8 cellular contexts compared by ENCODE assay signal in genomic region chr11:111925953-111926352, GRCh38. TPM values are rescaled to one million over a fixed set of nuclear protein-coding genes. Genes with fewer than 3 reads are reported as not detected.
DNase-seq lines count a peak whose midpoint lies in the region; ATAC-seq, FAIRE-seq and TF ChIP-seq lines count a peak whose summit lies in the region.

No MANE protein-coding gene starts in this region.

- H3K9me3 Mint-ChIP-seq in activated CD8-positive, alpha-beta T cell treated with anti-CD3 and anti-CD28 coated beads, Interleukin-2, amount 10 ng/mL, durations not matched to agents 7 days and 5 days (ENCODE audit: insufficient read depth): no peaks in the 10 kb centered on the region
- no peaks in the 10 kb centered on the region for H3K9me3 Mint-ChIP-seq in stimulated activated memory B cell treated with anti-CD40 and anti-IgM and Interleukin-4, amounts not matched to agents 10 μg/mL and 1 μg/mL and 100 μg/mL, for 72 hours

- no peaks in the 10 kb centered on the region for H3K9me3 ChIP-seq in HUES64 (ENCODE audit: insufficient read depth, low read depth, low read length)
- H3K9me3 ChIP-seq in kidney (ENCODE audit: control insufficient read depth in 1 of 2, low read length in 2 of 2): no peaks in the 10 kb centered on the region

- DNase-seq in activated CD8-positive, alpha-beta T cell treated with anti-CD3 and anti-CD28 coated beads, Interleukin-2, amount 10 ng/mL, durations not matched to agents 7 days and 5 days: no peak
- DNase-seq in kidney (no peak), DMS 273 treated with DMSO at 0.1 percent for 48 hours (lab: John Stamatoyannopoulos, UW) (no peak), NCI-H1436 treated with DMSO at 0.1 percent for 48 hours (lab: John Stamatoyannopoulos, UW) (no peak)

- peaks cover 16% of the 10 kb centered on the region for H3K4me1 Mint-ChIP-seq in activated CD8-positive, alpha-beta T cell treated with anti-CD3 and anti-CD28 coated beads, Interleukin-2, amount 10 ng/mL, durations not matched to agents 7 days and 5 days (ENCODE audit: low read depth)
- peaks cover 17% of the 10 kb centered on the region for H3K4me1 Mint-ChIP-seq in stimulated activated memory B cell treated with anti-CD40 and anti-IgM and Interleukin-4, amounts not matched to agents 10 μg/mL and 1 μg/mL and 100 μg/mL, for 72 hours

- H3K27ac ChIP-seq in HUES64 (ENCODE audit: low read depth, low read length): 0 out of 2 replicates have a peak overlapping the region, but pooled peaks have one; percentile 77
- peak overlapping the region; percentile 88 to 95 for H3K27ac ChIP-seq in kidney (ENCODE audit: low read depth in 2 of 2, low read length in 2 of 2)

- intact Hi-C loops in kidney (cut with DNase I): no loop called here

- 94% methylated on average over 16 of the region's 16 CpGs for WGBS in HUES64

- no peak for ATAC-seq in activated CD8-positive, alpha-beta T cell treated with anti-CD3 and anti-CD28 coated beads, Interleukin-2, amount 10 ng/mL, durations not matched to agents 7 days and 5 days
- ATAC-seq in stimulated activated memory B cell treated with anti-CD40 and anti-IgM and Interleukin-4, amounts not matched to agents 10 μg/mL and 1 μg/mL and 100 μg/mL, for 72 hours: no peak
- no peak for ATAC-seq in HG03159 (IDR thresholded peaks at IDR 0.05; ENCODE audit: unreplicated experiment)
- ATAC-seq in HG02571 (IDR thresholded peaks at IDR 0.05; ENCODE audit: unreplicated experiment): no peak

- H3K4me1 ChIP-seq in HUES64 (ENCODE audit: insufficient read depth, low read length): peaks cover 12% of the 10 kb centered on the region; the same call in 1 of the 2 replicates
- H3K4me1 ChIP-seq in kidney (ENCODE audit: control insufficient read depth in 1 of 2, insufficient read depth in 1 of 2, low read depth in 1 of 2, low read length in 2 of 2): peaks cover 17 to 34% of the 10 kb centered on the region in 2 donors

- POLR2A ChIA-PET in activated CD8-positive, alpha-beta T cell treated with anti-CD3 and anti-CD28 coated beads, Interleukin-2, amount 10 ng/mL, durations not matched to agents 7 days and 5 days (lab: Charles Lee): interaction anchor here (0.8 to 2.7 kb wide), 13 partner anchors 8 to 161 kb away, joined by 3 to 21 read pairs (median 4); partner anchors contain the start of genes ALG9 and DIXDC1

- CTCF ChIA-PET in activated CD8-positive, alpha-beta T cell treated with anti-CD3 and anti-CD28 coated beads, Interleukin-2, amount 10 ng/mL, durations not matched to agents 7 days and 5 days (lab: Charles Lee): interaction anchor here (0.8 to 13.6 kb wide), 16 partner anchors 9 to 354 kb away, joined by 3 to 261 read pairs (median 5); partner anchors contain the start of gene DIXDC1

- peak overlapping the region; percentile 64; the same call in 1 of the 2 replicates for H3K4me3 ChIP-seq in HUES64 (ENCODE audit: low read length)
- peak overlapping the region; percentile 37 to 70 for H3K4me3 ChIP-seq in kidney (ENCODE audit: low read length in 2 of 2)

- TF ChIP-seq CTCF in kidney (IDR thresholded peaks at IDR 0.05; ENCODE audit: borderline replicate concordance, extremely low read depth, insufficient read depth): no peak

- no peaks in the 10 kb centered on the region for H3K36me3 ChIP-seq in HUES64 (ENCODE audit: insufficient read depth, low read length)
- H3K36me3 ChIP-seq in kidney (ENCODE audit: control insufficient read depth in 1 of 2, insufficient read depth in 2 of 2, low read length in 2 of 2): peaks cover 0 to 3% of the 10 kb centered on the region in 2 donors

- H3K27ac Mint-ChIP-seq in activated CD8-positive, alpha-beta T cell treated with anti-CD3 and anti-CD28 coated beads, Interleukin-2, amount 10 ng/mL, durations not matched to agents 7 days and 5 days: peak overlapping the region; percentile 58
- peak overlapping the region; percentile 80 for H3K27ac Mint-ChIP-seq in stimulated activated memory B cell treated with anti-CD40 and anti-IgM and Interleukin-4, amounts not matched to agents 10 μg/mL and 1 μg/mL and 100 μg/mL, for 72 hours

- H3K9ac ChIP-seq in HUES64 (ENCODE audit: low read depth, low read length): 0 out of 2 replicates have a peak overlapping the region, but pooled peaks have one; percentile 65
- H3K9ac ChIP-seq in kidney (ENCODE audit: low read length in 2 of 2): peak overlapping the region in 1 of 2 donors; percentile 83

- peaks cover 12% of the 10 kb centered on the region for H3K27me3 Mint-ChIP-seq in activated CD8-positive, alpha-beta T cell treated with anti-CD3 and anti-CD28 coated beads, Interleukin-2, amount 10 ng/mL, durations not matched to agents 7 days and 5 days (ENCODE audit: low read depth)
- no peaks in the 10 kb centered on the region for H3K27me3 Mint-ChIP-seq in stimulated activated memory B cell treated with anti-CD40 and anti-IgM and Interleukin-4, amounts not matched to agents 10 μg/mL and 1 μg/mL and 100 μg/mL, for 72 hours

- peak overlapping the region; percentile 82 for H3K4me3 Mint-ChIP-seq in activated CD8-positive, alpha-beta T cell treated with anti-CD3 and anti-CD28 coated beads, Interleukin-2, amount 10 ng/mL, durations not matched to agents 7 days and 5 days
- H3K4me3 Mint-ChIP-seq in stimulated activated memory B cell treated with anti-CD40 and anti-IgM and Interleukin-4, amounts not matched to agents 10 μg/mL and 1 μg/mL and 100 μg/mL, for 72 hours: peak overlapping the region; percentile 60

- no peak for FAIRE-seq in kidney (lab: Jason Lieb, UNC)

- H3K27me3 ChIP-seq in HUES64 (ENCODE audit: insufficient read depth, low read length): no peaks in the 10 kb centered on the region

- H3K36me3 Mint-ChIP-seq in activated CD8-positive, alpha-beta T cell treated with anti-CD3 and anti-CD28 coated beads, Interleukin-2, amount 10 ng/mL, durations not matched to agents 7 days and 5 days (ENCODE audit: low read depth): no peaks in the 10 kb centered on the region
- no peaks in the 10 kb centered on the region for H3K36me3 Mint-ChIP-seq in stimulated activated memory B cell treated with anti-CD40 and anti-IgM and Interleukin-4, amounts not matched to agents 10 μg/mL and 1 μg/mL and 100 μg/mL, for 72 hours

RNA-seq across cellular contexts. Expression of gene C11orf52, which starts 7.2 kb away (rescaled TPM):
- 0.75 TPM for polyA plus RNA-seq in HUES64 (2013, experiment 1 of 2)
- 1.3 TPM for polyA plus RNA-seq in HUES64 (2013, experiment 2 of 2)
- total RNA-seq in activated CD8-positive, alpha-beta T cell treated with anti-CD3 and anti-CD28 coated beads, Interleukin-2, amount 10 ng/mL, durations not matched to agents 7 days and 5 days: not detected
- total RNA-seq in kidney: 27.8 TPM
- polyA plus RNA-seq in kidney (ENCODE audit: insufficient read depth, low read depth, low replicate concordance): 103 TPM

RNA-seq across cellular contexts. Expression of gene DIXDC1, which starts 11.2 kb away (rescaled TPM):
- polyA plus RNA-seq in HUES64 (2013, experiment 1 of 2): 8.9 TPM
- polyA plus RNA-seq in HUES64 (2013, experiment 2 of 2): 10.5 TPM
- total RNA-seq in activated CD8-positive, alpha-beta T cell treated with anti-CD3 and anti-CD28 coated beads, Interleukin-2, amount 10 ng/mL, durations not matched to agents 7 days and 5 days: 1 to 10 TPM; 3.1 to 5.1 TPM
- 29.5 TPM for total RNA-seq in kidney
- polyA plus RNA-seq in kidney (ENCODE audit: insufficient read depth, low read depth, low replicate concordance): 7.3 TPM

RNA-seq across cellular contexts. Expression of gene HSPB2, which starts 13.4 kb away (rescaled TPM):
- polyA plus RNA-seq in HUES64 (2013, experiment 1 of 2): 0.35 TPM
- polyA plus RNA-seq in HUES64 (2013, experiment 2 of 2): not detected
- total RNA-seq in activated CD8-positive, alpha-beta T cell treated with anti-CD3 and anti-CD28 coated beads, Interleukin-2, amount 10 ng/mL, durations not matched to agents 7 days and 5 days: not detected
- 4.4 TPM for total RNA-seq in kidney
- 15.7 TPM for polyA plus RNA-seq in kidney (ENCODE audit: insufficient read depth, low read depth, low replicate concordance)

RNA-seq across cellular contexts. Expression of gene CRYAB, which starts 14.4 kb away (rescaled TPM):
- 1.5 TPM for polyA plus RNA-seq in HUES64 (2013, experiment 1 of 2)
- 5.8 TPM for polyA plus RNA-seq in HUES64 (2013, experiment 2 of 2)
- total RNA-seq in activated CD8-positive, alpha-beta T cell treated with anti-CD3 and anti-CD28 coated beads, Interleukin-2, amount 10 ng/mL, durations not matched to agents 7 days and 5 days: not detected
- total RNA-seq in kidney: 1,312 TPM
- polyA plus RNA-seq in kidney (ENCODE audit: insufficient read depth, low read depth, low replicate concordance): 1,857 TPM

RNA-seq across cellular contexts. Expression of gene CFAP68, which starts 46.6 kb away (rescaled TPM):
- 33.5 TPM for polyA plus RNA-seq in HUES64 (2013, experiment 1 of 2)
- polyA plus RNA-seq in HUES64 (2013, experiment 2 of 2): 42.2 TPM
- 10 to 100 TPM; 17.8 to 18.3 TPM for total RNA-seq in activated CD8-positive, alpha-beta T cell treated with anti-CD3 and anti-CD28 coated beads, Interleukin-2, amount 10 ng/mL, durations not matched to agents 7 days and 5 days
- 29.5 TPM for total RNA-seq in kidney
- polyA plus RNA-seq in kidney (ENCODE audit: insufficient read depth, low read depth, low replicate concordance): 93.7 TPM

Comparison
In these comparisons a context has a peak if more than half of its experiments do, and no peak if none do; other contexts are left out.
1. RNA of gene C11orf52, which starts 7.2 kb away (total RNA-seq): 27.8 TPM in kidney (single experiment); not detected in activated CD8-positive, alpha-beta T cell treated with anti-CD3 and anti-CD28 coated beads, Interleukin-2, amount 10 ng/mL, durations not matched to agents 7 days and 5 days; every median in the first group is over 10 times any median in the second.